In genomic region chr18:56843241-56843640, GRCh38 we compare ENCODE assay signal across 2 cellular contexts.
TF ChIP-seq lines count a peak whose summit lies in the region.

No MANE protein-coding gene starts in this region.

TF ChIP-seq in SK-N-SH treated with all-trans-retinoic acid at 6 μM for 48 hours, 23 proteins besides CTCF, POLR2A, EP300 and RAD21 (continued from another document):
- TF ChIP-seq BACH2 (CRISPR knock-in tag; IDR thresholded peaks at IDR 0.05; ENCODE audit: borderline replicate concordance): no peak

TF ChIP-seq in SK-N-SH, 30 proteins besides CTCF, POLR2A, EP300 and RAD21 (continued from another document):
- TF ChIP-seq USF1 (IDR thresholded peaks at IDR 0.05; ENCODE audit: borderline replicate concordance, low read depth) (no peak), GABPA (IDR thresholded peaks at IDR 0.05; ENCODE audit: low read depth) (no peak)
